Comparison of ENCODE assay signal across 9 cellular contexts in the genomic region with DNA sequence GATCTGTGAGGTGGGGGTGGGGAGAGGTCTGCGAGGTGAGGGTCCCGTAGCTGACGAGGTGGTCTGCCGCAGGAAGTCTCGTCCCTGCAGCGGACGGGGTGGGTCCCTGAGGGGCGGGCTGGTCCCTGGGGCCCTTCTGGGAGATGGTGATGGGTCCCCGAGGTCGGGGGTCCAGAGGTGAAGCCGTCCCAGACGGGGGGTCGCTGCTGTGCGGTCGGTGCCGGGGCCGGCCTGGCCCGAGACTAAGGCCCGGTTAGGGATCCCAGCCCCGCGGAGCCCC. TPM values are rescaled to one million over a fixed set of nuclear protein-coding genes. Genes with fewer than 3 reads are reported as not detected.
DNase-seq lines count a peak whose midpoint lies in the region; ATAC-seq, FAIRE-seq and TF ChIP-seq lines count a peak whose summit lies in the region.
"Had no signal": no experiment of that assay in that cellular context is flagged by ENCODE, and none has a peak within 500 bp of the region (broad histone marks: within the 10 kb centered on the region; RNA-seq: fewer than 3 reads in every experiment).

No MANE protein-coding gene starts in this region.

- H3K27ac ChIP-seq in OCI-LY7 (ENCODE audit: low read depth, low read length, poor library complexity, severe bottlenecking) = no peak overlapping the region
- H3K27ac ChIP-seq in esophagus squamous epithelium = peak overlapping the region; percentile 89 to 95 (median 92)

- POLR2A ChIA-PET in OCI-LY7 (lab: Charles Lee) = interaction anchor here (0.6 to 3.9 kb wide), 6 partner anchors 26 to 796 kb away, joined by 3 to 24 read pairs (median 8); a partner anchor contains a TSS

- BruUV-seq in OCI-LY7 (replicated peaks; lab: Mats Ljungman, UMichigan) = no TSS peak

- H4K20me1 ChIP-seq in OCI-LY7 (ENCODE audit: insufficient read depth, low read length) = no peaks in the 10 kb centered on the region

- H3K4me2 ChIP-seq in OCI-LY7 (ENCODE audit: low read length) = peak overlapping the region; percentile 70

- in situ Hi-C loops in G401 (cut with HindIII; ENCODE audit: low sequenced_read_pairs) = no loop called here

- no peak for TF ChIP-seq CTCF in OCI-LY7 (conservative IDR thresholded peaks at IDR 0.05; ENCODE audit: low read length)
- no peak for TF ChIP-seq CTCF in esophagus squamous epithelium (IDR thresholded peaks at IDR 0.05)
- no peak for TF ChIP-seq CTCF in retinal pigment epithelial cell (conservative IDR thresholded peaks at IDR 0.05; ENCODE audit: low read depth, low read length)

- intact Hi-C loops in OCI-LY7 (cut with micrococcal nuclease; ENCODE audit: unreplicated experiment) (loop anchor here (1.0 to 10.0 kb wide), 2 partner anchors 37 to 180 kb away; no protein-coding TSS in a partner anchor), esophagus squamous epithelium (cut with DNase I) (loop anchor here (2.0 kb wide), 1 partner anchor 36 kb away; no protein-coding TSS in a partner anchor)

- DNase-seq in OCI-LY7 (ENCODE audit: low spot score) (no peak), esophagus squamous epithelium (lab: John Stamatoyannopoulos, UW) (no peak), retinal pigment epithelial cell (ENCODE audit: low read depth) (no peak), glomerular visceral epithelial cell (ENCODE audit: extremely low spot score) (no peak), G401 (ENCODE audit: low spot score) (no peak), GM19239 (ENCODE audit: insufficient read length, low spot score) (no peak), kidney glomerular epithelial cell (lab: John Stamatoyannopoulos, UW) (no peak)

- TF ChIP-seq POLR2A in esophagus squamous epithelium (IDR thresholded peaks at IDR 0.05) = no peak

- H2AFZ ChIP-seq in OCI-LY7 (ENCODE audit: low read length) = peak overlapping the region; percentile 50; the same call in 1 of the 2 replicates

- H3K4me3 ChIP-seq in OCI-LY7 (ENCODE audit: low read depth, low read length, poor library complexity, severe bottlenecking) = peak overlapping the region; percentile 76
- H3K4me3 ChIP-seq in esophagus squamous epithelium = peak overlapping the region; percentile 84 to 98 (median 92)
- H3K4me3 ChIP-seq in retinal pigment epithelial cell (ENCODE audit: low read length) = peak overlapping the region; percentile 82

- no peaks in the 10 kb centered on the region for H3K79me2 ChIP-seq in OCI-LY7 (ENCODE audit: insufficient read depth, low read depth, low read length)

- H3K27me3 ChIP-seq in esophagus squamous epithelium = no peaks in the 10 kb centered on the region

- no CpG with 5 or more reads among the region's 21 CpGs for WGBS in esophagus squamous epithelium, 2 donors

- peaks cover 6% of the 10 kb centered on the region for H3K4me1 ChIP-seq in OCI-LY7 (ENCODE audit: insufficient read depth, low read length, poor library complexity, severe bottlenecking)
- H3K4me1 ChIP-seq in esophagus squamous epithelium = peaks cover 29 to 61% (median 39%) of the 10 kb centered on the region in 3 donors

- CTCF ChIA-PET in OCI-LY7 (lab: Charles Lee; ENCODE audit: unreplicated experiment) = interaction anchor here (0.6 to 7.2 kb wide), 4 partner anchors 26 to 142 kb away, joined by 4 to 68 read pairs (median 4); a partner anchor contains a TSS

- no peaks in the 10 kb centered on the region for H3K36me3 ChIP-seq in OCI-LY7 (ENCODE audit: insufficient read depth, low read length)
- no peaks in the 10 kb centered on the region for H3K36me3 ChIP-seq in esophagus squamous epithelium

- no peak for FAIRE-seq in GM19239 (lab: Jason Lieb, UNC)
- FAIRE-seq: TTC549 had no signal

- H3K9me2 ChIP-seq in OCI-LY7 (ENCODE audit: insufficient read depth, low read length) = no peaks in the 10 kb centered on the region

- H3K9me3 ChIP-seq in OCI-LY7 (ENCODE audit: low read length) (no peaks in the 10 kb centered on the region), esophagus squamous epithelium (no peaks in the 10 kb centered on the region)

- peak; percentile 27 for ATAC-seq in GM21390 (IDR thresholded peaks at IDR 0.05; ENCODE audit: unreplicated experiment)

RNA-seq across cellular contexts. Expression of a gene that starts 0.4 kb away (rescaled TPM):
- 5.5 and 8.6 TPM in 2 replicates for total RNA-seq in OCI-LY7 (2014; rRNA removed; shearing (Covaris generic))
- total RNA-seq in OCI-LY7 (2022) (22.9 and 25.9 TPM in 2 replicates), esophagus squamous epithelium (10 to 100 TPM; 18.2 to 44.4 (median 21.4) TPM)
- 18.8 and 24.5 TPM in 2 replicates for total RNA-seq in G401 (2014; rRNA removed; shearing (Covaris generic))

RNA-seq across cellular contexts. Expression of a gene that starts 26.6 kb away (rescaled TPM):
- under 0.01 TPM in 1 of 2 replicates, not detected in the other for total RNA-seq in OCI-LY7 (2014; rRNA removed; shearing (Covaris generic))
- total RNA-seq in OCI-LY7 (2022) (1,646 and 3,315 TPM in 2 replicates), esophagus squamous epithelium (under 1 TPM in 3 of 4 donors, not detected in 1; under 0.01 TPM)
- total RNA-seq in G401 (2014; rRNA removed; shearing (Covaris generic)) = not detected in 2 replicates

RNA-seq across cellular contexts. Expression of a gene that starts 27.9 kb away (rescaled TPM):
- under 0.01 TPM in 1 of 2 replicates, not detected in the other for total RNA-seq in OCI-LY7 (2014; rRNA removed; shearing (Covaris generic))
- total RNA-seq in OCI-LY7 (2022) (1,670 and 3,289 TPM in 2 replicates), esophagus squamous epithelium (under 1 TPM in 3 of 4 donors, not detected in 1; under 0.01 TPM)
- total RNA-seq in G401 (2014; rRNA removed; shearing (Covaris generic)) = not detected in 2 replicates

RNA-seq across cellular contexts. Expression of a gene that starts 37.0 kb away (rescaled TPM):
- 0.54 and 2.1 TPM in 2 replicates for total RNA-seq in OCI-LY7 (2014; rRNA removed; shearing (Covaris generic))
- total RNA-seq in OCI-LY7 (2022) (1.4 and 2.2 TPM in 2 replicates), esophagus squamous epithelium (1 to 10 TPM in 1 of 4 donors, under 1 TPM in 1, not detected in 2; 0.70 to 5.0 TPM)
- 2.9 and 4.6 TPM in 2 replicates for total RNA-seq in G401 (2014; rRNA removed; shearing (Covaris generic))
